Comparison of ENCODE assay signal across 28 cellular contexts in genomic region chr17:45939398-45939797, GRCh38. TPM values are rescaled to one million over a fixed set of nuclear protein-coding genes. Genes with fewer than 3 reads are reported as not detected.
"Had no signal": no experiment of that assay in that cellular context is flagged by ENCODE, and none has a peak within 500 bp of the region (broad histone marks: within the 10 kb centered on the region; RNA-seq: fewer than 3 reads in every experiment).

No MANE protein-coding gene starts in this region.

- DNase-seq: activated CD4-positive, alpha-beta T cell treated with anti-CD3 and anti-CD28 coated beads for 48 hours; activated CD4-positive, alpha-beta T cell treated with anti-CD3 and anti-CD28 coated beads, Interleukin-2, amount 50 U/mL, for 48 hours; activated CD8-positive, alpha-beta memory T cell treated with anti-CD3 and anti-CD28 coated beads for 24 hours; activated effector memory CD4-positive, alpha-beta T cell treated with Interleukin-2 at 50 U/mL for 16 hours; activated naive CD4-positive, alpha-beta T cell treated with anti-CD3 and anti-CD28 coated beads for 36 hours; activated naive CD8-positive, alpha-beta T cell treated with anti-CD3 and anti-CD28 coated beads for 36 hours; dermis blood vessel endothelial cell; effector CD8-positive, alpha-beta T cell; glutamatergic neuron; left ventricle myocardium superior; naive B cell; nephron progenitor cell; ovary; right lobe of liver; stimulated activated CD4-positive, alpha-beta T cell treated with anti-CD3 and anti-CD28 coated beads, Interleukin-2, amount 100 ng/mL, for 48 hours; stimulated activated naive CD8-positive, alpha-beta T cell treated with anti-CD3 and anti-CD28 coated beads, Interleukin-15, Interleukin-2, amounts not matched to agents 100 U/mL and 50 U/mL, for 24 hours; uterus had no signal

- H3K27ac ChIP-seq: ovary, right lobe of liver, uterus had no signal

- H3K9me3 ChIP-seq: ovary, right lobe of liver, uterus had no signal

- H3K27me3 ChIP-seq: ovary, right lobe of liver, uterus had no signal

- H3K4me3 ChIP-seq: ovary, right lobe of liver, uterus had no signal

- ATAC-seq: left ventricle myocardium superior; right lobe of liver; stimulated activated naive CD8-positive, alpha-beta T cell treated with anti-CD3 and anti-CD28 coated beads, Interleukin-15, Interleukin-2, amounts not matched to agents 100 U/mL and 50 U/mL, for 24 hours had no signal

- H3K36me3 Mint-ChIP-seq: activated naive CD8-positive, alpha-beta T cell treated with anti-CD3 and anti-CD28 coated beads for 36 hours; mesothelial cell of epicardium; naive B cell; type B pancreatic cell had no signal

- H3K4me3 Mint-ChIP-seq: activated naive CD4-positive, alpha-beta T cell treated with anti-CD3 and anti-CD28 coated beads for 36 hours; activated naive CD8-positive, alpha-beta T cell treated with anti-CD3 and anti-CD28 coated beads for 36 hours; central memory CD8-positive, alpha-beta T cell; mesothelial cell of epicardium; naive B cell; nephron progenitor cell; type B pancreatic cell had no signal

- H3K9me3 Mint-ChIP-seq: activated naive CD4-positive, alpha-beta T cell treated with anti-CD3 and anti-CD28 coated beads for 36 hours; activated naive CD8-positive, alpha-beta T cell treated with anti-CD3 and anti-CD28 coated beads for 36 hours; central memory CD8-positive, alpha-beta T cell; mesothelial cell of epicardium; naive B cell; nephron progenitor cell; type B pancreatic cell had no signal

- H3K4me1 Mint-ChIP-seq: activated naive CD8-positive, alpha-beta T cell treated with anti-CD3 and anti-CD28 coated beads for 36 hours; central memory CD8-positive, alpha-beta T cell; mesothelial cell of epicardium had no signal

- H3K4me1 ChIP-seq: uterus had no signal

- H3K36me3 ChIP-seq: ovary, right lobe of liver, uterus had no signal

- H3K27ac Mint-ChIP-seq: activated naive CD4-positive, alpha-beta T cell treated with anti-CD3 and anti-CD28 coated beads for 36 hours; activated naive CD8-positive, alpha-beta T cell treated with anti-CD3 and anti-CD28 coated beads for 36 hours; mesothelial cell of epicardium; naive B cell; nephron progenitor cell; progenitor cell of endocrine pancreas; type B pancreatic cell had no signal

RNA-seq across cellular contexts. Expression of gene STH, which starts 59.7 kb away (rescaled TPM):
- total RNA-seq: activated naive CD4-positive, alpha-beta T cell treated with anti-CD3 and anti-CD28 coated beads for 36 hours; activated naive CD8-positive, alpha-beta T cell treated with anti-CD3 and anti-CD28 coated beads for 36 hours; astrocyte; dermis blood vessel endothelial cell; epithelial cell of proximal tubule; left ventricle myocardium superior; lung microvascular endothelial cell; mesothelial cell of epicardium; ovary; progenitor cell of endocrine pancreas; renal cortical epithelial cell; right lobe of liver; skeletal muscle tissue; T-helper 1 cell treated with Interleukin-12 subunit alpha and Interleukin-12 subunit beta and Interleukin-4 antibody, amounts not matched to agents 30 ng/mL and 1 ng/mL, for 36 hours; uterus had no signal
- polyA plus RNA-seq: ovary, thymus had no signal
